ENCODE assay signal across 12 cellular contexts in the genomic region with DNA sequence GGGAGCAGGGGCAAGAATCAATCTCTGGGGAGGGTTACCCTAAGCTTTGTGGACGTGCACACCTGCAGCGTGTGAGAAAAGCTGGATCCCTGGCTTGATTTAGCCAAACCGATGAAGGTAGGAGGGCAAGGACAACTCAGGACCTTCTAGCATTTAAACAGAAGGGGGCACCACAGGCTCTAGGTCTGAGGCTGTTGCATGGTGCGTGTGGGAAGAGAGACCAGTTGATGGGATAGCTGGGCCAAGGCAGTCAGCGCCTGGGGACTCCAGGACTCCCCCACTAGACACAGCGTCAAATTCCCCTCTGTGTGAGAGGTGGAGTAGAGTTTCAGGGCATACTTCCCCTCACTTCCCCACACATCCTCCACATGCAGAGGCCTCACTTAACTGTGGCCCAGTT. TPM values are rescaled to one million over a fixed set of nuclear protein-coding genes. Genes with fewer than 3 reads are reported as not detected.
DNase-seq lines count a peak whose midpoint lies in the region; ATAC-seq and TF ChIP-seq lines count a peak whose summit lies in the region.
"Had no signal": no experiment of that assay in that cellular context is flagged by ENCODE, and none has a peak within 500 bp of the region (broad histone marks: within the 10 kb centered on the region; RNA-seq: fewer than 3 reads in every experiment).

No MANE protein-coding gene starts in this region.

- H3K27ac ChIP-seq in GM23338 (ENCODE audit: low read depth) (no peak overlapping the region), suprapubic skin (no peak overlapping the region)
- H3K27ac ChIP-seq: lower lobe of right lung had no signal

- H3K9me3 ChIP-seq in suprapubic skin = no peaks in the 10 kb centered on the region
- H3K9me3 ChIP-seq: lower lobe of right lung had no signal

- DNase-seq in COLO668 (lab: John Stamatoyannopoulos, UW; ENCODE audit: unreplicated experiment) = peak; percentile 5
- peak; percentile 60 for DNase-seq in GM23338 (ENCODE audit: low spot score)
- peak; percentile 69 for DNase-seq in SK-MEL-5 (ENCODE audit: low read depth, low spot score)
- peak; percentile 49 for DNase-seq in inferior parietal cortex (ENCODE audit: extremely low spot score)
- no peak for DNase-seq in activated CD8-positive, alpha-beta memory T cell treated with anti-CD3 and anti-CD28 coated beads, Interleukin-2, amount 50 U/mL, for 4 hours
- no peak for DNase-seq in LoVo (ENCODE audit: low spot score)
- no peak for DNase-seq in suprapubic skin (ENCODE audit: low spot score in 2 of 2)
- DNase-seq: lower lobe of right lung; NCI-H1930; stimulated activated CD4-positive, alpha-beta T cell treated with anti-CD3 and anti-CD28 coated beads, Interleukin-2, amount 100 ng/mL, for 48 hours had no signal

- peak; percentile 28 to 71; a peak in 3 of 4 replicates for TF ChIP-seq CTCF in GM23338 (conservative IDR thresholded peaks at IDR 0.05; ENCODE audit: low read depth in 2 of 2)
- no peak for TF ChIP-seq CTCF in suprapubic skin (IDR thresholded peaks at IDR 0.05)

- no peaks in the 10 kb centered on the region for H3K9me3 Mint-ChIP-seq in GM23338
- H3K9me3 Mint-ChIP-seq: central memory CD8-positive, alpha-beta T cell had no signal

- no peak for TF ChIP-seq EP300 in suprapubic skin (IDR thresholded peaks at IDR 0.05)

- H3K4me1 Mint-ChIP-seq in GM23338 = peaks cover 34% of the 10 kb centered on the region
- H3K4me1 Mint-ChIP-seq: central memory CD8-positive, alpha-beta T cell had no signal

- H3K79me2 ChIP-seq in GM23338 (replicated peaks; ENCODE audit: insufficient read depth) = no peaks in the 10 kb centered on the region

- ATAC-seq in GM23338 = peak; percentile 56
- no peak for ATAC-seq in HG02973 (IDR thresholded peaks at IDR 0.05; ENCODE audit: unreplicated experiment)
- ATAC-seq: lower lobe of right lung had no signal

- H3K4me1 ChIP-seq in GM23338 (ENCODE audit: insufficient read depth) (peaks cover 32% of the 10 kb centered on the region), suprapubic skin (peaks cover 7% of the 10 kb centered on the region)
- H3K4me1 ChIP-seq: lower lobe of right lung had no signal

- in situ Hi-C loops in SK-MEL-5 (cut with HindIII; ENCODE audit: low pct_unique_long_range_greater_than_20kb, low sequenced_read_pairs) = loop anchor here (25.0 kb wide), 1 partner anchor 170 kb away; no protein-coding TSS in a partner anchor

- WGBS in suprapubic skin = 73% methylated on average over 6 of the region's 6 CpGs

- H3K27ac Mint-ChIP-seq in GM23338 = no peak overlapping the region

- peaks cover 20% of the 10 kb centered on the region for H3K27me3 ChIP-seq in GM23338 (ENCODE audit: insufficient read depth)
- peaks cover 14% of the 10 kb centered on the region for H3K27me3 ChIP-seq in suprapubic skin

- H2AFZ ChIP-seq in GM23338 = no peak overlapping the region

- H3K27me3 Mint-ChIP-seq in GM23338 (ENCODE audit: insufficient read depth, low read depth, poor library complexity) = peaks cover 12% of the 10 kb centered on the region

- H3K36me3 Mint-ChIP-seq in GM23338 (ENCODE audit: low read depth) = peaks cover 12% of the 10 kb centered on the region

- no peaks in the 10 kb centered on the region; the same call in 1 of the 2 replicates for H3K36me3 ChIP-seq in GM23338 (ENCODE audit: insufficient read depth)
- H3K36me3 ChIP-seq in suprapubic skin = no peaks in the 10 kb centered on the region
- H3K36me3 ChIP-seq: lower lobe of right lung had no signal

- no peak for TF ChIP-seq POLR2A in suprapubic skin (IDR thresholded peaks at IDR 0.05)

- H3K4me3 Mint-ChIP-seq in GM23338 = no peak overlapping the region
- H3K4me3 Mint-ChIP-seq: central memory CD8-positive, alpha-beta T cell had no signal

- H4K20me1 ChIP-seq in GM23338 (replicated peaks; ENCODE audit: insufficient read depth) = no peaks in the 10 kb centered on the region

- peak overlapping the region; percentile 45 for H3K4me2 ChIP-seq in GM23338

- no peaks in the 10 kb centered on the region for H3K9me2 ChIP-seq in GM23338 (ENCODE audit: insufficient read depth)

- H3K4me3 ChIP-seq in GM23338 = no peak overlapping the region
- H3K4me3 ChIP-seq in suprapubic skin = no peak overlapping the region
- H3K4me3 ChIP-seq: lower lobe of right lung had no signal

- no peaks in the 10 kb centered on the region for H3F3A ChIP-seq in GM23338 (replicated peaks; ENCODE audit: low read depth)

TF ChIP-seq in GM23338, 12 proteins besides CTCF, POLR2A, EP300 and RAD21 (continues in another document):
- TF ChIP-seq EZH2phosphoT487 (IDR thresholded peaks at IDR 0.05; ENCODE audit: unreplicated experiment) = no peak
- TF ChIP-seq EZH2 (IDR thresholded peaks at IDR 0.05; ENCODE audit: low read depth, unreplicated experiment) = no peak
- no peak for TF ChIP-seq STAT1 (IDR thresholded peaks at IDR 0.05; ENCODE audit: unreplicated experiment)
- no peak for TF ChIP-seq ZNF114 (CRISPR knock-in tag; IDR thresholded peaks at IDR 0.05)
- TF ChIP-seq POLR2AphosphoS5 (IDR thresholded peaks at IDR 0.05; ENCODE audit: low read depth) = no peak
- TF ChIP-seq NANOG (IDR thresholded peaks at IDR 0.05; ENCODE audit: borderline replicate concordance) = no peak
- TF ChIP-seq, protein P1, sequence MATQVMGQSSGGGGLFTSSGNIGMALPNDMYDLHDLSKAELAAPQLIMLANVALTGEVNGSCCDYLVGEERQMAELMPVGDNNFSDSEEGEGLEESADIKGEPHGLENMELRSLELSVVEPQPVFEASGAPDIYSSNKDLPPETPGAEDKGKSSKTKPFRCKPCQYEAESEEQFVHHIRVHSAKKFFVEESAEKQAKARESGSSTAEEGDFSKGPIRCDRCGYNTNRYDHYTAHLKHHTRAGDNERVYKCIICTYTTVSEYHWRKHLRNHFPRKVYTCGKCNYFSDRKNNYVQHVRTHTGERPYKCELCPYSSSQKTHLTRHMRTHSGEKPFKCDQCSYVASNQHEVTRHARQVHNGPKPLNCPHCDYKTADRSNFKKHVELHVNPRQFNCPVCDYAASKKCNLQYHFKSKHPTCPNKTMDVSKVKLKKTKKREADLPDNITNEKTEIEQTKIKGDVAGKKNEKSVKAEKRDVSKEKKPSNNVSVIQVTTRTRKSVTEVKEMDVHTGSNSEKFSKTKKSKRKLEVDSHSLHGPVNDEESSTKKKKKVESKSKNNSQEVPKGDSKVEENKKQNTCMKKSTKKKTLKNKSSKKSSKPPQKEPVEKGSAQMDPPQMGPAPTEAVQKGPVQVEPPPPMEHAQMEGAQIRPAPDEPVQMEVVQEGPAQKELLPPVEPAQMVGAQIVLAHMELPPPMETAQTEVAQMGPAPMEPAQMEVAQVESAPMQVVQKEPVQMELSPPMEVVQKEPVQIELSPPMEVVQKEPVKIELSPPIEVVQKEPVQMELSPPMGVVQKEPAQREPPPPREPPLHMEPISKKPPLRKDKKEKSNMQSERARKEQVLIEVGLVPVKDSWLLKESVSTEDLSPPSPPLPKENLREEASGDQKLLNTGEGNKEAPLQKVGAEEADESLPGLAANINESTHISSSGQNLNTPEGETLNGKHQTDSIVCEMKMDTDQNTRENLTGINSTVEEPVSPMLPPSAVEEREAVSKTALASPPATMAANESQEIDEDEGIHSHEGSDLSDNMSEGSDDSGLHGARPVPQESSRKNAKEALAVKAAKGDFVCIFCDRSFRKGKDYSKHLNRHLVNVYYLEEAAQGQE (IDR thresholded peaks at IDR 0.05; ENCODE audit: unreplicated experiment) = no peak
- no peak for TF ChIP-seq JUNB (IDR thresholded peaks at IDR 0.05; ENCODE audit: unreplicated experiment)

RNA-seq across cellular contexts. Expression of a gene that starts 4.3 kb away (rescaled TPM):
- total RNA-seq in GM23338 (2014; rRNA removed; shearing (Covaris generic)) = 7.8 and 10.1 TPM in 2 replicates
- polyA plus RNA-seq in GM23338 (2016; fragmentation: Nextera tagmentation; extraction: Ambion mirVana) = 2.1 and 2.2 TPM in 2 replicates
- not detected in 2 replicates for total RNA-seq in SK-MEL-5 (2014; rRNA removed; shearing (Covaris generic))
- not detected in 2 replicates for polyA plus RNA-seq in SK-MEL-5 (2015; cell fraction: cytosol; rRNA removed)
- not detected in 2 replicates for polyA plus RNA-seq in SK-MEL-5 (2015; cell fraction: nucleus; rRNA removed)
- under 1 TPM in 3 of 4 donors, not detected in 1; 0.10 to 0.45 (median 0.34) TPM for total RNA-seq in suprapubic skin
- total RNA-seq: lower lobe of right lung had no signal

RNA-seq across cellular contexts. Expression of a gene that starts 56.6 kb away (rescaled TPM):
- total RNA-seq in GM23338 (2014; rRNA removed; shearing (Covaris generic)) = not detected in 2 replicates
- 0.16 and 0.39 TPM in 2 replicates for polyA plus RNA-seq in GM23338 (2016; fragmentation: Nextera tagmentation; extraction: Ambion mirVana)
- total RNA-seq in SK-MEL-5 (2014; rRNA removed; shearing (Covaris generic)) = 252 TPM in 2 replicates
- polyA plus RNA-seq in SK-MEL-5 (2015; cell fraction: cytosol; rRNA removed) = 196 and 202 TPM in 2 replicates
- polyA plus RNA-seq in SK-MEL-5 (2015; cell fraction: nucleus; rRNA removed) = 48.4 and 67.2 TPM in 2 replicates
- total RNA-seq in suprapubic skin = not detected
- total RNA-seq: lower lobe of right lung had no signal

Comparison
In these comparisons a context has a peak if more than half of its experiments do, and no peak if none do; other contexts are left out.
1. DNase-seq: peak in COLO668 (single experiment), GM23338 (single experiment), SK-MEL-5 (single experiment) and inferior parietal cortex (single experiment); none in activated CD8-positive, alpha-beta memory T cell treated with anti-CD3 and anti-CD28 coated beads, Interleukin-2, amount 50 U/mL, for 4 hours (single experiment), LoVo (single experiment) and suprapubic skin (0 of 2).
2. CTCF ChIP-seq: peak in GM23338 (2 of 2); none in suprapubic skin (0 of 2).
3. RNA of a gene that starts 56.6 kb away (total RNA-seq): 252 TPM in SK-MEL-5; not detected in GM23338 and not detected in suprapubic skin; every median in the first group is over 100 times any median in the second.